1 cellular context compared by ENCODE assay signal in the genomic region with DNA sequence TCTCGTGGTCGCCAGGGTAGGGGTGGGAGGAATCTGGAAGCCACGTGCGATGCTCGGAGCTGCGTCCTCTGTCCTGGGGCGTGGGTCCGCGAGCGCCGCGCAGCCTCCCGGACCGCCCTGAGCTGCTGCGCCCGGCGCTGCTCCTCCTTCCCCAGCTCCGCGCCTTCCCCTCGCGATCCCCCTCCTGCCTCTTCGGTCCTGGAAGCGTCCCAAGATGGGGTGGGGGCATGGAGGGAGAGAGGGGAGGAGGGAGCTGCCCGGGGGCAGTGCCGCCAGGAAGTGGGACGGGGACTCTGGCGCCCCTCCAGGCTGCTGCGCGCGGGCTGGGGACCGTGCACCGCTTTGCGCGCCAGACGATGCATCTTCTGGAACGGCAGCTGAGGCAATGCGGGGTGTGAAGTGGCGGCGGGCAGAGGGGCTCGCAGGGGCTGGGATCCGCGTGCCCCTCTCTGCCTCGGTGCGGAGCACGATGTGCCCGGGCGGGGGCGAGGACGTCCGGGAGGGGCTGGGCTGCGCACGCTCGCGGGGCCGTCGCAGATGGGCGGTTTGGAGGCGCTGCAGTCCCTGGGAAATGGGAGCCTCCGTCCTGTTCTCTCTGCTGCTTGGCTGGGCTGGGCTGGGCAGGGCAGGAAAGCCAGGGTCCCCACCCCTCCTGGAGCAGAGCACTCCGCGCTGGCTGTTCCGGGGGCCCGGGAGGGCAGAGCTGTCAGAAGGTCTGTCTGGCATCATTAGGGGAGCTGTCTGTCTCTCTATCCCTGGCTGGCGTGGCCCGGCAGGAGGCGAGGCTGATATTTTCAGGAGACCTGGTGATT.
TF ChIP-seq lines count a peak whose summit lies in the region.

No MANE protein-coding gene starts in this region.

TF ChIP-seq in HepG2, 621 proteins besides CTCF, POLR2A, EP300 and RAD21 (continued from another document and continues in another):
- TF ChIP-seq, protein P1, sequence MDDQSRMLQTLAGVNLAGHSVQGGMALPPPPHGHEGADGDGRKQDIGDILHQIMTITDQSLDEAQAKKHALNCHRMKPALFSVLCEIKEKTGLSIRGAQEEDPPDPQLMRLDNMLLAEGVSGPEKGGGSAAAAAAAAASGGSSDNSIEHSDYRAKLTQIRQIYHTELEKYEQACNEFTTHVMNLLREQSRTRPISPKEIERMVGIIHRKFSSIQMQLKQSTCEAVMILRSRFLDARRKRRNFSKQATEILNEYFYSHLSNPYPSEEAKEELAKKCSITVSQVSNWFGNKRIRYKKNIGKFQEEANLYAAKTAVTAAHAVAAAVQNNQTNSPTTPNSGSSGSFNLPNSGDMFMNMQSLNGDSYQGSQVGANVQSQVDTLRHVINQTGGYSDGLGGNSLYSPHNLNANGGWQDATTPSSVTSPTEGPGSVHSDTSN (CRISPR knock-in tag; IDR thresholded peaks at IDR 0.05; ENCODE audit: borderline replicate concordance), result no peak
- TF ChIP-seq SAFB2 (CRISPR knock-in tag; IDR thresholded peaks at IDR 0.05; ENCODE audit: borderline replicate concordance, low read depth) (no peak), ZFAT (CRISPR knock-in tag; conservative IDR thresholded peaks at IDR 0.05) (no peak), ZNF530 (CRISPR knock-in tag; IDR thresholded peaks at IDR 0.05; ENCODE audit: low read depth) (no peak), ZNF468 (CRISPR knock-in tag; IDR thresholded peaks at IDR 0.05) (no peak), ZSCAN31 (CRISPR knock-in tag; IDR thresholded peaks at IDR 0.05; ENCODE audit: low read depth) (no peak), PLRG1 (conservative IDR thresholded peaks at IDR 0.05) (no peak), EHMT2 (IDR thresholded peaks at IDR 0.05; ENCODE audit: borderline replicate concordance, low read depth, low read length) (no peak), ZBTB42 (CRISPR knock-in tag; IDR thresholded peaks at IDR 0.05) (no peak), SETDB1 (CRISPR knock-in tag; IDR thresholded peaks at IDR 0.05; ENCODE audit: borderline replicate concordance) (no peak), ZSCAN21 (CRISPR knock-in tag; IDR thresholded peaks at IDR 0.05; ENCODE audit: borderline replicate concordance) (0 out of 2 replicates have a peak, but pooled peaks have one; percentile 15), TCF7L2 (IDR thresholded peaks at IDR 0.05; ENCODE audit: low read depth, low read length) (no peak), RBM39 (IDR thresholded peaks at IDR 0.05; ENCODE audit: low read depth, low read length, poor library complexity, severe bottlenecking) (no peak), ZKSCAN5 (CRISPR knock-in tag; IDR thresholded peaks at IDR 0.05) (no peak), NFATC3 (CRISPR knock-in tag; IDR thresholded peaks at IDR 0.05) (0 out of 2 replicates have a peak, but pooled peaks have one; percentile 29), ZNF605 (CRISPR knock-in tag; IDR thresholded peaks at IDR 0.05) (no peak), TRIM24 (CRISPR knock-in tag; IDR thresholded peaks at IDR 0.05) (no peak), CAMTA2 (CRISPR knock-in tag; IDR thresholded peaks at IDR 0.05; ENCODE audit: borderline replicate concordance) (no peak), ZNF354B (CRISPR knock-in tag; IDR thresholded peaks at IDR 0.05) (no peak), NBN (conservative IDR thresholded peaks at IDR 0.05) (no peak), RNF219 (CRISPR knock-in tag; IDR thresholded peaks at IDR 0.05) (no peak), ZNF292 (CRISPR knock-in tag; IDR thresholded peaks at IDR 0.05; ENCODE audit: borderline replicate concordance, low read depth) (no peak), TFAP4 (IDR thresholded peaks at IDR 0.05; ENCODE audit: borderline replicate concordance, low read depth) (no peak), ZNF512 (CRISPR knock-in tag; IDR thresholded peaks at IDR 0.05) (no peak), MAFG (CRISPR knock-in tag; IDR thresholded peaks at IDR 0.05) (no peak), IKZF5 (CRISPR knock-in tag; IDR thresholded peaks at IDR 0.05) (no peak), LRRFIP1 (CRISPR knock-in tag; conservative IDR thresholded peaks at IDR 0.05) (no peak), KLF6 (CRISPR knock-in tag; IDR thresholded peaks at IDR 0.05) (no peak), SOX13 (IDR thresholded peaks at IDR 0.05) (no peak), SOX13 (CRISPR knock-in tag; conservative IDR thresholded peaks at IDR 0.05 in 1 of 2, IDR thresholded peaks at IDR 0.05 in 1 of 2) (no peak), PHF20 (CRISPR knock-in tag; IDR thresholded peaks at IDR 0.05) (no peak), THAP11 (CRISPR knock-in tag; IDR thresholded peaks at IDR 0.05) (no peak), BRCA1 (CRISPR knock-in tag; IDR thresholded peaks at IDR 0.05) (no peak), MYPOP (CRISPR knock-in tag; IDR thresholded peaks at IDR 0.05) (peak; percentile 96), ZNF101 (CRISPR knock-in tag; IDR thresholded peaks at IDR 0.05; ENCODE audit: borderline replicate concordance, low read depth) (no peak), ZFP1 (CRISPR knock-in tag; IDR thresholded peaks at IDR 0.05) (no peak), ZBTB10 (CRISPR knock-in tag; IDR thresholded peaks at IDR 0.05; ENCODE audit: borderline replicate concordance) (no peak), CHD4 (IDR thresholded peaks at IDR 0.05; ENCODE audit: borderline replicate concordance, low read length) (no peak), SIX1 (CRISPR knock-in tag; IDR thresholded peaks at IDR 0.05; ENCODE audit: borderline replicate concordance) (no peak), HDAC1 (CRISPR knock-in tag; IDR thresholded peaks at IDR 0.05) (no peak), ETS1 (CRISPR knock-in tag; IDR thresholded peaks at IDR 0.05) (no peak), EEA1 (CRISPR knock-in tag; IDR thresholded peaks at IDR 0.05; ENCODE audit: borderline replicate concordance) (peak; percentile 59; the same call in 1 of the 2 replicates), ZNF841 (CRISPR knock-in tag; IDR thresholded peaks at IDR 0.05; ENCODE audit: borderline replicate concordance) (no peak), ZNF746 (CRISPR knock-in tag; IDR thresholded peaks at IDR 0.05) (no peak)
- TF ChIP-seq, protein P2, sequence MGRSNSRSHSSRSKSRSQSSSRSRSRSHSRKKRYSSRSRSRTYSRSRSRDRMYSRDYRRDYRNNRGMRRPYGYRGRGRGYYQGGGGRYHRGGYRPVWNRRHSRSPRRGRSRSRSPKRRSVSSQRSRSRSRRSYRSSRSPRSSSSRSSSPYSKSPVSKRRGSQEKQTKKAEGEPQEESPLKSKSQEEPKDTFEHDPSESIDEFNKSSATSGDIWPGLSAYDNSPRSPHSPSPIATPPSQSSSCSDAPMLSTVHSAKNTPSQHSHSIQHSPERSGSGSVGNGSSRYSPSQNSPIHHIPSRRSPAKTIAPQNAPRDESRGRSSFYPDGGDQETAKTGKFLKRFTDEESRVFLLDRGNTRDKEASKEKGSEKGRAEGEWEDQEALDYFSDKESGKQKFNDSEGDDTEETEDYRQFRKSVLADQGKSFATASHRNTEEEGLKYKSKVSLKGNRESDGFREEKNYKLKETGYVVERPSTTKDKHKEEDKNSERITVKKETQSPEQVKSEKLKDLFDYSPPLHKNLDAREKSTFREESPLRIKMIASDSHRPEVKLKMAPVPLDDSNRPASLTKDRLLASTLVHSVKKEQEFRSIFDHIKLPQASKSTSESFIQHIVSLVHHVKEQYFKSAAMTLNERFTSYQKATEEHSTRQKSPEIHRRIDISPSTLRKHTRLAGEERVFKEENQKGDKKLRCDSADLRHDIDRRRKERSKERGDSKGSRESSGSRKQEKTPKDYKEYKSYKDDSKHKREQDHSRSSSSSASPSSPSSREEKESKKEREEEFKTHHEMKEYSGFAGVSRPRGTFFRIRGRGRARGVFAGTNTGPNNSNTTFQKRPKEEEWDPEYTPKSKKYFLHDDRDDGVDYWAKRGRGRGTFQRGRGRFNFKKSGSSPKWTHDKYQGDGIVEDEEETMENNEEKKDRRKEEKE (IDR thresholded peaks at IDR 0.05), result no peak
